In the genomic region with DNA sequence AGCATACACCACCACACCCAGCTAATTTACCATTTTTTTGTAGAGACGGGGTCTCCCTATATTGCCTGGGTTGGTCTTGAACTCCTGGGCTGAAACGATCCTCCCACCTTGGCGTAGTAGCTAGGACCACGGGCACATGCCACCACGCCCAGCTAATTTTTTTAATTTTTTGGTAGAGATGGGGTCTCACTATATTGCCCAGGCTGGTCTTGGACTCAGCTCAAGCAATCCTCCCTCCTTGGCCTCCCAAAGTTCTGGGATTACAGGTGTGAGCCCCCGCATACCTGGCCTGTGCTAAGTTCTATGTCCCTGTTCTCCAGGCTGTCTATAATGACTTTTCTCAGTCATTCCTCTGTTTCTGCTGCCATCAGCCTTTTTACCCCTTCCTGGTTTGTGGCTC, we compare ENCODE assay signal across 26 cellular contexts. TPM values are rescaled to one million over a fixed set of nuclear protein-coding genes. Genes with fewer than 3 reads are reported as not detected.
DNase-seq lines count a peak whose midpoint lies in the region; ATAC-seq, FAIRE-seq and TF ChIP-seq lines count a peak whose summit lies in the region.
"Had no signal": no experiment of that assay in that cellular context is flagged by ENCODE, and none has a peak within 500 bp of the region (broad histone marks: within the 10 kb centered on the region; RNA-seq: fewer than 3 reads in every experiment).

No MANE protein-coding gene starts in this region.

- 0 out of 2 replicates have a peak, but pooled peaks cover 5% of the 10 kb centered on the region for H4K20me1 ChIP-seq in K562 (replicated peaks; ENCODE audit: control insufficient read depth, insufficient read depth, low read length)

- FAIRE-seq in A549 (lab: Jason Lieb, UNC), result no peak
- no peak for FAIRE-seq in K562 (lab: Jason Lieb, UNC)
- FAIRE-seq: A204.1, D721Med, GM12878, GM12892, GM18507, GM19239 had no signal

- H2AFZ ChIP-seq in K562 (ENCODE audit: low read depth, low read length), result peak overlapping the region; percentile 47; the same call in 1 of the 2 replicates

- H3K4me3 ChIP-seq in A549, result no peak overlapping the region
- no peak overlapping the region for H3K4me3 ChIP-seq in HEK293 (ENCODE audit: low read depth, low read length)
- no peak overlapping the region for H3K4me3 ChIP-seq in K562
- H3K4me3 ChIP-seq: BLaER1 treated with 17β-estradiol and CSF1 and Interleukin-3, amounts not matched to agents 10 nM and 100 nM; GM12878 had no signal

- no peak for DNase-seq in A549 (ENCODE audit: low read depth in 1 of 2, low spot score in 1 of 2)
- DNase-seq in K562 (ENCODE audit: extremely low read depth in 1 of 4, low spot score in 3 of 4), result no peak
- DNase-seq in DMS114 treated with DMSO at 0.1 percent for 48 hours (lab: John Stamatoyannopoulos, UW; ENCODE audit: unreplicated experiment), result no peak
- DNase-seq: 8988T; AML-193; Caco-2; Calu3; CD4-positive, alpha-beta T cell; CD8-positive, alpha-beta T cell; DMS153; DMS53; DMS79; DND-41; EL; GDM1 had no signal

- in situ Hi-C loops in K562 (cut with MboI), result no loop called here

- H3K4me2 ChIP-seq in A549, result no peak overlapping the region
- no peak overlapping the region for H3K4me2 ChIP-seq in K562 (ENCODE audit: insufficient read depth, low read length)

- intact Hi-C loops in K562 (cut with micrococcal nuclease), result no loop called here

- H3K27me3 ChIP-seq in K562 (ENCODE audit: control insufficient read depth in 2 of 2, insufficient read depth in 2 of 2, low read length in 2 of 2), result peaks cover 3 to 25% of the 10 kb centered on the region in 2 experiments; a peak in 2 of 5 replicates

- no peak for ATAC-seq in A549
- ATAC-seq in K562, result no peak
- ATAC-seq in GM21390 (IDR thresholded peaks at IDR 0.05; ENCODE audit: unreplicated experiment), result no peak
- no peak for ATAC-seq in SK-N-SH treated with all-trans-retinoic acid at 6 μM for 48 hours
- ATAC-seq: CD8-positive, alpha-beta T cell; GM12878 had no signal

- H3K36me3 ChIP-seq in HEK293 (ENCODE audit: control insufficient read depth in 2 of 2, insufficient read depth in 1 of 2, low read length in 2 of 2), result peaks cover 0 to 16% of the 10 kb centered on the region in 2 experiments; a peak in 1 of 3 replicates
- no peaks in the 10 kb centered on the region for H3K36me3 ChIP-seq in K562 (ENCODE audit: control insufficient read depth, insufficient read depth, low read length)

- H3K9me3 ChIP-seq in A549 (no peaks in the 10 kb centered on the region), HEK293 (ENCODE audit: control insufficient read depth, insufficient read depth, low read depth, low read length) (no peaks in the 10 kb centered on the region), K562 (replicated peaks; ENCODE audit: control insufficient read depth, insufficient read depth, low read depth, low read length) (no peaks in the 10 kb centered on the region)
- H3K9me3 ChIP-seq: BLaER1 treated with 17β-estradiol and CSF1 and Interleukin-3, amounts not matched to agents 10 nM and 100 nM; Caco-2 had no signal

- no peaks in the 10 kb centered on the region for H3K4me1 ChIP-seq in A549
- H3K4me1 ChIP-seq in HEK293 (ENCODE audit: control insufficient read depth, insufficient read depth, low read length), result no peaks in the 10 kb centered on the region
- H3K4me1 ChIP-seq in K562 (replicated peaks in 1 of 2; ENCODE audit: control insufficient read depth in 2 of 2, insufficient read depth in 2 of 2, low read length in 2 of 2), result peaks cover 4 to 13% of the 10 kb centered on the region in 2 experiments; a peak in 4 of 5 replicates
- H3K4me1 ChIP-seq: Caco-2 had no signal

- TF ChIP-seq POLR2A in A549 (IDR thresholded peaks at IDR 0.05; ENCODE audit: low read length) (no peak), K562 (conservative IDR thresholded peaks at IDR 0.05) (no peak)

- TF ChIP-seq CTCF in A549 (IDR thresholded peaks at IDR 0.05) (no peak), HEK293 (tag by site-specific recombination; IDR thresholded peaks at IDR 0.05) (no peak), K562 (IDR thresholded peaks at IDR 0.05 in 2 of 3, conservative IDR thresholded peaks at IDR 0.05 in 1 of 3; ENCODE audit: insufficient read depth in 2 of 3, low read depth in 1 of 3, low read length in 3 of 3) (no peak)

- H3K9me1 ChIP-seq in K562 (ENCODE audit: control insufficient read depth, insufficient read depth, low read length), result no peaks in the 10 kb centered on the region

- TF ChIP-seq RAD21 in A549 (conservative IDR thresholded peaks at IDR 0.05 in 1 of 2, IDR thresholded peaks at IDR 0.05 in 1 of 2) (no peak), K562 (CRISPR knock-in tag; conservative IDR thresholded peaks at IDR 0.05 in 1 of 2, IDR thresholded peaks at IDR 0.05 in 1 of 2) (no peak)

- CTCF ChIA-PET in A549 (lab: Yijun Ruan, JAX) (interaction anchor here (1.8 to 2.5 kb wide), 3 partner anchors 8 to 196 kb away, joined by 6 to 8 read pairs (median 8); no protein-coding TSS in a partner anchor), HEK293 (lab: Yijun Ruan, JAX) (no interaction called here), K562 (lab: Yijun Ruan, JAX; ENCODE audit: low intra/inter-chr PET ratio) (no interaction called here)

- no TSS peak for BruUV-seq in K562 (replicated peaks; lab: Mats Ljungman, UMichigan)

- WGBS in A549 (ENCODE audit: missing lambda C conversion rate), result 78% methylated on average over 6 of the region's 6 CpGs
- WGBS in K562 (ENCODE audit: insufficient coverage, low coverage, missing lambda C conversion rate), result 37% methylated on average over 6 of the region's 6 CpGs

- POLR2A ChIA-PET in A549 (lab: Yijun Ruan, JAX), result no interaction called here
- POLR2A ChIA-PET in HEK293 (lab: Yijun Ruan, JAX), result no interaction called here
- POLR2A ChIA-PET in K562 (lab: Yijun Ruan, JAX), result interaction anchor here (0.7 to 1.2 kb wide), 4 partner anchors 9 to 132 kb away, joined by 3 to 4 read pairs (median 3); no protein-coding TSS in a partner anchor

- H3K79me2 ChIP-seq in K562 (ENCODE audit: control insufficient read depth, insufficient read depth, low read length), result no peaks in the 10 kb centered on the region

- no peak overlapping the region for H3K27ac ChIP-seq in A549
- H3K27ac ChIP-seq in HEK293 (ENCODE audit: extremely low read depth, low read depth, low read length), result no peak overlapping the region
- no peak overlapping the region for H3K27ac ChIP-seq in K562 (ENCODE audit: extremely low read depth, low read depth, low read length)
- H3K27ac ChIP-seq: C4-2B had no signal

- TF ChIP-seq EP300 in A549 (IDR thresholded peaks at IDR 0.05), result no peak
- no peak for TF ChIP-seq EP300 in K562 (IDR thresholded peaks at IDR 0.05; ENCODE audit: low read length)

- no peak overlapping the region for H3K9ac ChIP-seq in K562 (ENCODE audit: insufficient read depth in 1 of 2, low read depth in 2 of 2, low read length in 2 of 2)
- H3K9ac ChIP-seq: BLaER1 treated with 17β-estradiol and CSF1 and Interleukin-3, amounts not matched to agents 10 nM and 100 nM had no signal

TF ChIP-seq in A549, 52 proteins besides CTCF, POLR2A, EP300 and RAD21:
- TF ChIP-seq CBX2 (IDR thresholded peaks at IDR 0.05; ENCODE audit: borderline replicate concordance, low read depth) (no peak), MAFK (IDR thresholded peaks at IDR 0.05; ENCODE audit: partially characterized antibody) (peak; percentile 26)
TF ChIP-seq in A549: peak in this region for 1.

TF ChIP-seq in HEK293, 187 proteins besides CTCF, POLR2A, EP300 and RAD21:
- no peak for TF ChIP-seq ZNF350 (tag by site-specific recombination; IDR thresholded peaks at IDR 0.05)
- peak; percentile 88 for TF ChIP-seq ZNF121 (tag by site-specific recombination; IDR thresholded peaks at IDR 0.05)

TF ChIP-seq in K562, 482 proteins besides CTCF, POLR2A, EP300 and RAD21:
- TF ChIP-seq ZNF121 (CRISPR knock-in tag; conservative IDR thresholded peaks at IDR 0.05) (peak; percentile 89), MBD2 (IDR thresholded peaks at IDR 0.05; ENCODE audit: borderline replicate concordance, low read depth) (no peak)

TF ChIP-seq in SK-N-SH treated with all-trans-retinoic acid at 6 μM for 48 hours, 23 proteins besides CTCF, POLR2A, EP300 and RAD21 (continues in another document):
- TF ChIP-seq ZNF565 (CRISPR knock-in tag; conservative IDR thresholded peaks at IDR 0.05; ENCODE audit: low read depth), result no peak
- no peak for TF ChIP-seq RARB (CRISPR knock-in tag; IDR thresholded peaks at IDR 0.05)
- TF ChIP-seq ZNF70 (CRISPR knock-in tag; IDR thresholded peaks at IDR 0.05), result no peak
- TF ChIP-seq ZFP3 (CRISPR knock-in tag; IDR thresholded peaks at IDR 0.05), result no peak
- TF ChIP-seq TCF4 (CRISPR knock-in tag; IDR thresholded peaks at IDR 0.05; ENCODE audit: borderline replicate concordance), result no peak

RNA-seq across cellular contexts. Expression of gene ASS1, which starts 41.3 kb away (rescaled TPM):
- polyA plus RNA-seq in A549 (2011; rRNA removed) (32.5 and 36.9 TPM in 2 replicates), A549 (2017; fragmentation: RNase III; extraction: RNeasy Plus Mini Kit Qiagen cat#74134 plus additional on column Dnase treatment) (11.3 to 12.9 TPM (median 11.8 TPM) in 3 replicates), K562 (2011; rRNA removed) (2.9 and 4.7 TPM in 2 replicates), K562 (2014; fragmentation: Illumina TruSeq; extraction: Trizol) (5.7 and 5.9 TPM in 2 replicates), K562 (2014; fragmentation: Nextera tagmentation; extraction: Ambion mirVana) (1 to 10 TPM; 1.7 to 3.6 TPM), K562 (2014; rRNA removed) (3.8 and 6.5 TPM in 2 replicates)
- polyA plus RNA-seq in A549 (2012; cell fraction: cytosol; rRNA removed), result 13.7 and 16.0 TPM in 2 replicates
- polyA plus RNA-seq in A549 (2012; cell fraction: nucleus; rRNA removed), result 8.3 and 11.0 TPM in 2 replicates
- 17.1 and 24.9 TPM in 2 replicates for polyA minus RNA-seq in A549 (2011; rRNA and poly(A)+ RNA removed)
- total RNA-seq in K562 (2011; cell fraction: chromatin; rRNA removed; ENCODE audit: low replicate concordance), result 1.7 and 3.4 TPM in 2 replicates
- 2.6 and 4.0 TPM in 2 replicates for total RNA-seq in K562 (2011; cell fraction: nucleolus; rRNA removed)
- 1.6 and 2.4 TPM in 2 replicates for total RNA-seq in K562 (2011; cell fraction: nucleoplasm; rRNA removed)
- total RNA-seq in K562 (2014; rRNA removed) (4.6 and 4.8 TPM in 2 replicates), K562 (2014; rRNA removed; fragmentation: Illumina TruSeq; extraction: Trizol) (2.2 and 4.2 TPM in 2 replicates), K562 (2015; rRNA removed; fragmentation: Illumina TruSeq; extraction: Trizol) (1.5 and 1.7 TPM in 2 replicates), K562 (2021) (3.7 TPM in 2 replicates)
- polyA plus RNA-seq in K562 (2011; cell fraction: cytosol; rRNA removed), result 3.0 and 5.3 TPM in 2 replicates
- 1.8 and 3.1 TPM in 2 replicates for polyA plus RNA-seq in K562 (2011; cell fraction: nucleus; rRNA removed)
- polyA plus RNA-seq in K562 (2012), result 2.6 and 82.8 TPM in 2 replicates
- polyA minus RNA-seq in K562 (2011; rRNA and poly(A)+ RNA removed), result 1.8 and 4.5 TPM in 2 replicates
- polyA minus RNA-seq in K562 (2011; cell fraction: cytosol; rRNA and poly(A)+ RNA removed), result 13.4 and 14.5 TPM in 2 replicates
- polyA minus RNA-seq in K562 (2011; cell fraction: nucleus; rRNA and poly(A)+ RNA removed), result 2.6 and 3.0 TPM in 2 replicates
- total RNA-seq: CD4-positive, alpha-beta T cell; CD8-positive, alpha-beta T cell had no signal
